In genomic region chr10:35126530-35127288, GRCh38 we compare ENCODE assay signal across 1 cellular context.
TF ChIP-seq lines count a peak whose summit lies in the region.

TSS of gene CREM (plus strand) at chr10:35126846. CDS start at chr10:35137836, 10,990 bp downstream.

TF ChIP-seq in K562, 482 proteins besides CTCF, POLR2A, EP300 and RAD21 (continued from another document and continues in another):
- TF ChIP-seq, protein P1, sequence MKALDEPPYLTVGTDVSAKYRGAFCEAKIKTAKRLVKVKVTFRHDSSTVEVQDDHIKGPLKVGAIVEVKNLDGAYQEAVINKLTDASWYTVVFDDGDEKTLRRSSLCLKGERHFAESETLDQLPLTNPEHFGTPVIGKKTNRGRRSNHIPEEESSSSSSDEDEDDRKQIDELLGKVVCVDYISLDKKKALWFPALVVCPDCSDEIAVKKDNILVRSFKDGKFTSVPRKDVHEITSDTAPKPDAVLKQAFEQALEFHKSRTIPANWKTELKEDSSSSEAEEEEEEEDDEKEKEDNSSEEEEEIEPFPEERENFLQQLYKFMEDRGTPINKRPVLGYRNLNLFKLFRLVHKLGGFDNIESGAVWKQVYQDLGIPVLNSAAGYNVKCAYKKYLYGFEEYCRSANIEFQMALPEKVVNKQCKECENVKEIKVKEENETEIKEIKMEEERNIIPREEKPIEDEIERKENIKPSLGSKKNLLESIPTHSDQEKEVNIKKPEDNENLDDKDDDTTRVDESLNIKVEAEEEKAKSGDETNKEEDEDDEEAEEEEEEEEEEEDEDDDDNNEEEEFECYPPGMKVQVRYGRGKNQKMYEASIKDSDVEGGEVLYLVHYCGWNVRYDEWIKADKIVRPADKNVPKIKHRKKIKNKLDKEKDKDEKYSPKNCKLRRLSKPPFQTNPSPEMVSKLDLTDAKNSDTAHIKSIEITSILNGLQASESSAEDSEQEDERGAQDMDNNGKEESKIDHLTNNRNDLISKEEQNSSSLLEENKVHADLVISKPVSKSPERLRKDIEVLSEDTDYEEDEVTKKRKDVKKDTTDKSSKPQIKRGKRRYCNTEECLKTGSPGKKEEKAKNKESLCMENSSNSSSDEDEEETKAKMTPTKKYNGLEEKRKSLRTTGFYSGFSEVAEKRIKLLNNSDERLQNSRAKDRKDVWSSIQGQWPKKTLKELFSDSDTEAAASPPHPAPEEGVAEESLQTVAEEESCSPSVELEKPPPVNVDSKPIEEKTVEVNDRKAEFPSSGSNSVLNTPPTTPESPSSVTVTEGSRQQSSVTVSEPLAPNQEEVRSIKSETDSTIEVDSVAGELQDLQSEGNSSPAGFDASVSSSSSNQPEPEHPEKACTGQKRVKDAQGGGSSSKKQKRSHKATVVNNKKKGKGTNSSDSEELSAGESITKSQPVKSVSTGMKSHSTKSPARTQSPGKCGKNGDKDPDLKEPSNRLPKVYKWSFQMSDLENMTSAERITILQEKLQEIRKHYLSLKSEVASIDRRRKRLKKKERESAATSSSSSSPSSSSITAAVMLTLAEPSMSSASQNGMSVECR (CRISPR knock-in tag; IDR thresholded peaks at IDR 0.05), result no peak
- TF ChIP-seq ZNF184 (CRISPR knock-in tag; IDR thresholded peaks at IDR 0.05), result no peak
- TF ChIP-seq POLR2G (IDR thresholded peaks at IDR 0.05; ENCODE audit: low read depth, low read length), result peak; percentile 95
- TF ChIP-seq ZNF23 (CRISPR knock-in tag; IDR thresholded peaks at IDR 0.05), result no peak
- TF ChIP-seq, protein P2, sequence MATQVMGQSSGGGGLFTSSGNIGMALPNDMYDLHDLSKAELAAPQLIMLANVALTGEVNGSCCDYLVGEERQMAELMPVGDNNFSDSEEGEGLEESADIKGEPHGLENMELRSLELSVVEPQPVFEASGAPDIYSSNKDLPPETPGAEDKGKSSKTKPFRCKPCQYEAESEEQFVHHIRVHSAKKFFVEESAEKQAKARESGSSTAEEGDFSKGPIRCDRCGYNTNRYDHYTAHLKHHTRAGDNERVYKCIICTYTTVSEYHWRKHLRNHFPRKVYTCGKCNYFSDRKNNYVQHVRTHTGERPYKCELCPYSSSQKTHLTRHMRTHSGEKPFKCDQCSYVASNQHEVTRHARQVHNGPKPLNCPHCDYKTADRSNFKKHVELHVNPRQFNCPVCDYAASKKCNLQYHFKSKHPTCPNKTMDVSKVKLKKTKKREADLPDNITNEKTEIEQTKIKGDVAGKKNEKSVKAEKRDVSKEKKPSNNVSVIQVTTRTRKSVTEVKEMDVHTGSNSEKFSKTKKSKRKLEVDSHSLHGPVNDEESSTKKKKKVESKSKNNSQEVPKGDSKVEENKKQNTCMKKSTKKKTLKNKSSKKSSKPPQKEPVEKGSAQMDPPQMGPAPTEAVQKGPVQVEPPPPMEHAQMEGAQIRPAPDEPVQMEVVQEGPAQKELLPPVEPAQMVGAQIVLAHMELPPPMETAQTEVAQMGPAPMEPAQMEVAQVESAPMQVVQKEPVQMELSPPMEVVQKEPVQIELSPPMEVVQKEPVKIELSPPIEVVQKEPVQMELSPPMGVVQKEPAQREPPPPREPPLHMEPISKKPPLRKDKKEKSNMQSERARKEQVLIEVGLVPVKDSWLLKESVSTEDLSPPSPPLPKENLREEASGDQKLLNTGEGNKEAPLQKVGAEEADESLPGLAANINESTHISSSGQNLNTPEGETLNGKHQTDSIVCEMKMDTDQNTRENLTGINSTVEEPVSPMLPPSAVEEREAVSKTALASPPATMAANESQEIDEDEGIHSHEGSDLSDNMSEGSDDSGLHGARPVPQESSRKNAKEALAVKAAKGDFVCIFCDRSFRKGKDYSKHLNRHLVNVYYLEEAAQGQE (CRISPR knock-in tag; IDR thresholded peaks at IDR 0.05; ENCODE audit: low read depth), result no peak
- TF ChIP-seq TRIM24 (IDR thresholded peaks at IDR 0.05), result peak in 1 of 2 experiments; percentile 56; a peak in 1 of 4 replicates
- TF ChIP-seq TCF3 (CRISPR knock-in tag; IDR thresholded peaks at IDR 0.05), result no peak
- TF ChIP-seq CXXC5 (CRISPR knock-in tag; IDR thresholded peaks at IDR 0.05), result peak; percentile 94; the same call in 1 of the 2 replicates
- TF ChIP-seq NCOR1 (IDR thresholded peaks at IDR 0.05), result peak; percentile 69
- no peak for TF ChIP-seq RBM34 (IDR thresholded peaks at IDR 0.05; ENCODE audit: borderline replicate concordance, insufficient read depth, low read length)
- TF ChIP-seq, protein P3, sequence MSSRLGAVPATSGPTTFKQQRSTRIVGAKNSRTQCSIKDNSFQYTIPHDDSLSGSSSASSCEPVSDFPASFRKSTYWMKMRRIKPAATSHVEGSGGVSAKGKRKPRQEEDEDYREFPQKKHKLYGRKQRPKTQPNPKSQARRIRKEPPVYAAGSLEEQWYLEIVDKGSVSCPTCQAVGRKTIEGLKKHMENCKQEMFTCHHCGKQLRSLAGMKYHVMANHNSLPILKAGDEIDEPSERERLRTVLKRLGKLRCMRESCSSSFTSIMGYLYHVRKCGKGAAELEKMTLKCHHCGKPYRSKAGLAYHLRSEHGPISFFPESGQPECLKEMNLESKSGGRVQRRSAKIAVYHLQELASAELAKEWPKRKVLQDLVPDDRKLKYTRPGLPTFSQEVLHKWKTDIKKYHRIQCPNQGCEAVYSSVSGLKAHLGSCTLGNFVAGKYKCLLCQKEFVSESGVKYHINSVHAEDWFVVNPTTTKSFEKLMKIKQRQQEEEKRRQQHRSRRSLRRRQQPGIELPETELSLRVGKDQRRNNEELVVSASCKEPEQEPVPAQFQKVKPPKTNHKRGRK (tag; IDR thresholded peaks at IDR 0.05), result no peak
- no peak for TF ChIP-seq JUNB (CRISPR knock-in tag; conservative IDR thresholded peaks at IDR 0.05)
- no peak for TF ChIP-seq CHD1 (IDR thresholded peaks at IDR 0.05; ENCODE audit: low read length)
- no peak for TF ChIP-seq FOXO4 (CRISPR knock-in tag; IDR thresholded peaks at IDR 0.05)
- TF ChIP-seq GTF2E2 (tag; IDR thresholded peaks at IDR 0.05), result peak; percentile 24; the same call in 1 of the 2 replicates
- TF ChIP-seq ZNF584 (CRISPR knock-in tag; IDR thresholded peaks at IDR 0.05; ENCODE audit: low read depth), result 0 out of 2 replicates have a peak, but pooled peaks have one; percentile 31
- TF ChIP-seq, protein P4, sequence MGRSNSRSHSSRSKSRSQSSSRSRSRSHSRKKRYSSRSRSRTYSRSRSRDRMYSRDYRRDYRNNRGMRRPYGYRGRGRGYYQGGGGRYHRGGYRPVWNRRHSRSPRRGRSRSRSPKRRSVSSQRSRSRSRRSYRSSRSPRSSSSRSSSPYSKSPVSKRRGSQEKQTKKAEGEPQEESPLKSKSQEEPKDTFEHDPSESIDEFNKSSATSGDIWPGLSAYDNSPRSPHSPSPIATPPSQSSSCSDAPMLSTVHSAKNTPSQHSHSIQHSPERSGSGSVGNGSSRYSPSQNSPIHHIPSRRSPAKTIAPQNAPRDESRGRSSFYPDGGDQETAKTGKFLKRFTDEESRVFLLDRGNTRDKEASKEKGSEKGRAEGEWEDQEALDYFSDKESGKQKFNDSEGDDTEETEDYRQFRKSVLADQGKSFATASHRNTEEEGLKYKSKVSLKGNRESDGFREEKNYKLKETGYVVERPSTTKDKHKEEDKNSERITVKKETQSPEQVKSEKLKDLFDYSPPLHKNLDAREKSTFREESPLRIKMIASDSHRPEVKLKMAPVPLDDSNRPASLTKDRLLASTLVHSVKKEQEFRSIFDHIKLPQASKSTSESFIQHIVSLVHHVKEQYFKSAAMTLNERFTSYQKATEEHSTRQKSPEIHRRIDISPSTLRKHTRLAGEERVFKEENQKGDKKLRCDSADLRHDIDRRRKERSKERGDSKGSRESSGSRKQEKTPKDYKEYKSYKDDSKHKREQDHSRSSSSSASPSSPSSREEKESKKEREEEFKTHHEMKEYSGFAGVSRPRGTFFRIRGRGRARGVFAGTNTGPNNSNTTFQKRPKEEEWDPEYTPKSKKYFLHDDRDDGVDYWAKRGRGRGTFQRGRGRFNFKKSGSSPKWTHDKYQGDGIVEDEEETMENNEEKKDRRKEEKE (IDR thresholded peaks at IDR 0.05; ENCODE audit: borderline replicate concordance in 1 of 2, control insufficient read depth in 1 of 2, low read depth in 2 of 2, low read length in 1 of 2), result 0 out of 4 replicates have a peak, but pooled peaks of 1 of the 2 experiments have one; percentile 51
- no peak for TF ChIP-seq XRCC4 (IDR thresholded peaks at IDR 0.05; ENCODE audit: extremely low read depth, insufficient read depth, insufficient read length)
- TF ChIP-seq ZNF175 (CRISPR knock-in tag; IDR thresholded peaks at IDR 0.05; ENCODE audit: low read depth), result no peak; the same call in 1 of the 2 replicates
- TF ChIP-seq, protein P5, sequence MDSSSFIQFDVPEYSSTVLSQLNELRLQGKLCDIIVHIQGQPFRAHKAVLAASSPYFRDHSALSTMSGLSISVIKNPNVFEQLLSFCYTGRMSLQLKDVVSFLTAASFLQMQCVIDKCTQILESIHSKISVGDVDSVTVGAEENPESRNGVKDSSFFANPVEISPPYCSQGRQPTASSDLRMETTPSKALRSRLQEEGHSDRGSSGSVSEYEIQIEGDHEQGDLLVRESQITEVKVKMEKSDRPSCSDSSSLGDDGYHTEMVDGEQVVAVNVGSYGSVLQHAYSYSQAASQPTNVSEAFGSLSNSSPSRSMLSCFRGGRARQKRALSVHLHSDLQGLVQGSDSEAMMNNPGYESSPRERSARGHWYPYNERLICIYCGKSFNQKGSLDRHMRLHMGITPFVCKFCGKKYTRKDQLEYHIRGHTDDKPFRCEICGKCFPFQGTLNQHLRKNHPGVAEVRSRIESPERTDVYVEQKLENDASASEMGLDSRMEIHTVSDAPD (CRISPR knock-in tag; IDR thresholded peaks at IDR 0.05), result no peak
- TF ChIP-seq SMAD4 (CRISPR knock-in tag; conservative IDR thresholded peaks at IDR 0.05), result peak; percentile 55
- no peak for TF ChIP-seq MEF2D (tag; conservative IDR thresholded peaks at IDR 0.05; ENCODE audit: low read depth)
- TF ChIP-seq ZNF280B (CRISPR knock-in tag; IDR thresholded peaks at IDR 0.05), result no peak
- no peak for TF ChIP-seq SRSF7 (optimal IDR thresholded peaks at IDR 0.05; ENCODE audit: low read depth, low read length)
- TF ChIP-seq FOS (IDR thresholded peaks at IDR 0.05; ENCODE audit: extremely low read depth, insufficient read length), result no peak
- TF ChIP-seq COPS2 (conservative IDR thresholded peaks at IDR 0.05), result no peak
- peak; percentile 40; the same call in 1 of the 2 replicates for TF ChIP-seq ETS1 (conservative IDR thresholded peaks at IDR 0.05; ENCODE audit: control insufficient read depth, low read depth, low read length)
- peak; percentile 62 for TF ChIP-seq KDM5B (IDR thresholded peaks at IDR 0.05; ENCODE audit: insufficient replicate concordance, low read depth, low read length)
- peak; percentile 85 for TF ChIP-seq CC2D1A (IDR thresholded peaks at IDR 0.05)
- TF ChIP-seq ARID3A (IDR thresholded peaks at IDR 0.05; ENCODE audit: borderline replicate concordance, low read depth, low read length), result no peak
- TF ChIP-seq DPF2 (IDR thresholded peaks at IDR 0.05), result 0 out of 2 replicates have a peak, but pooled peaks have one; percentile 24
- no peak for TF ChIP-seq CREBBP (IDR thresholded peaks at IDR 0.05; ENCODE audit: low read depth, low read length)
- no peak for TF ChIP-seq FOXJ2 (tag; IDR thresholded peaks at IDR 0.05)
- TF ChIP-seq, protein P6, sequence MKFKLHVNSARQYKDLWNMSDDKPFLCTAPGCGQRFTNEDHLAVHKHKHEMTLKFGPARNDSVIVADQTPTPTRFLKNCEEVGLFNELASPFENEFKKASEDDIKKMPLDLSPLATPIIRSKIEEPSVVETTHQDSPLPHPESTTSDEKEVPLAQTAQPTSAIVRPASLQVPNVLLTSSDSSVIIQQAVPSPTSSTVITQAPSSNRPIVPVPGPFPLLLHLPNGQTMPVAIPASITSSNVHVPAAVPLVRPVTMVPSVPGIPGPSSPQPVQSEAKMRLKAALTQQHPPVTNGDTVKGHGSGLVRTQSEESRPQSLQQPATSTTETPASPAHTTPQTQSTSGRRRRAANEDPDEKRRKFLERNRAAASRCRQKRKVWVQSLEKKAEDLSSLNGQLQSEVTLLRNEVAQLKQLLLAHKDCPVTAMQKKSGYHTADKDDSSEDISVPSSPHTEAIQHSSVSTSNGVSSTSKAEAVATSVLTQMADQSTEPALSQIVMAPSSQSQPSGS (CRISPR knock-in tag; IDR thresholded peaks at IDR 0.05), result no peak
- TF ChIP-seq ZNF778 (CRISPR knock-in tag; IDR thresholded peaks at IDR 0.05), result no peak
- TF ChIP-seq TRIM28 (IDR thresholded peaks at IDR 0.05), result no peak
- no peak for TF ChIP-seq PTRF (tag; IDR thresholded peaks at IDR 0.05)
- no peak for TF ChIP-seq MCM5 (IDR thresholded peaks at IDR 0.05; ENCODE audit: low read depth)
- TF ChIP-seq MAZ (CRISPR knock-in tag; conservative IDR thresholded peaks at IDR 0.05 in 1 of 2, IDR thresholded peaks at IDR 0.05 in 1 of 2), result peak; percentile 62 to 91
